1 cellular context compared by ENCODE assay signal in the genomic region with DNA sequence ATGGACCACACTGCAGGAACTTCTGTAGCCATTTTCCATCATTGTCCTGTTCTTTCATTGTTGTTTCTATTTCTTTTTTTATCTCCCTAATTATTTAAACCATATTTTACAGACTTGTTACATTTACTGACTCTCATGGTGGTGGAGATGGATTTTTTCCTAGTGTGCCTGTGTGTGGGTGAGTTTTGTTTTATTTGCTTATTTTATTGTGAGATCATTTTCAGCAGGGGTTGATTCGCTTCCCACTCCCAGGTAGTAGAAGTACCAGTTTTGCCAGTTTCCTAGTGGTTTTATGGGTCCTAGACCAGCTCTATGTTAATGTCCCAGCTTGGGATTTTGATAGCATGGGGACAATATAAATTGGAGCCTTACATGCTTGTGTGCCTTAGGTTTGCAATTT.
TF ChIP-seq lines count a peak whose summit lies in the region.

No MANE protein-coding gene starts in this region.

TF ChIP-seq in HEK293, 187 proteins besides CTCF, POLR2A, EP300 and RAD21 (continued from another document):
- TF ChIP-seq ZNF776 (tag by site-specific recombination; IDR thresholded peaks at IDR 0.05; ENCODE audit: borderline replicate concordance), result no peak
- TF ChIP-seq, protein P1, sequence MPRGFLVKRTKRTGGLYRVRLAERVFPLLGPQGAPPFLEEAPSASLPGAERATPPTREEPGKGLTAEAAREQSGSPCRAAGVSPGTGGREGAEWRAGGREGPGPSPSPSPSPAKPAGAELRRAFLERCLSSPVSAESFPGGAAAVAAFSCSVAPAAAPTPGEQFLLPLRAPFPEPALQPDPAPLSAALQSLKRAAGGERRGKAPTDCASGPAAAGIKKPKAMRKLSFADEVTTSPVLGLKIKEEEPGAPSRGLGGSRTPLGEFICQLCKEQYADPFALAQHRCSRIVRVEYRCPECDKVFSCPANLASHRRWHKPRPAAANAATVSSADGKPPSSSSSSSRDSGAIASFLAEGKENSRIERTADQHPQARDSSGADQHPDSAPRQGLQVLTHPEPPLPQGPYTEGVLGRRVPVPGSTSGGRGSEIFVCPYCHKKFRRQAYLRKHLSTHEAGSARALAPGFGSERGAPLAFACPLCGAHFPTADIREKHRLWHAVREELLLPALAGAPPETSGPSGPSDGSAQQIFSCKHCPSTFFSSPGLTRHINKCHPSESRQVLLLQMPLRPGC (tag by site-specific recombination; IDR thresholded peaks at IDR 0.05), result no peak
- TF ChIP-seq ZNF639 (tag by site-specific recombination; IDR thresholded peaks at IDR 0.05), result peak; percentile 48; the same call in 1 of the 2 replicates
- peak; percentile 67 for TF ChIP-seq OSR2 (tag by site-specific recombination; IDR thresholded peaks at IDR 0.05)
- TF ChIP-seq ZNF580 (tag by site-specific recombination; IDR thresholded peaks at IDR 0.05), result peak; percentile 43; the same call in 1 of the 2 replicates
- peak; percentile 97 for TF ChIP-seq ZIC2 (tag by site-specific recombination; IDR thresholded peaks at IDR 0.05)
- TF ChIP-seq GLIS1 (tag by site-specific recombination; IDR thresholded peaks at IDR 0.05), result peak; percentile 98
- 0 out of 2 replicates have a peak, but pooled peaks have one; percentile 24 for TF ChIP-seq ZNF2 (tag by site-specific recombination; IDR thresholded peaks at IDR 0.05)
- no peak for TF ChIP-seq YY2 (tag by site-specific recombination; IDR thresholded peaks at IDR 0.05)
- no peak for TF ChIP-seq ZEB2 (tag by site-specific recombination; IDR thresholded peaks at IDR 0.05)
- TF ChIP-seq, protein P2, sequence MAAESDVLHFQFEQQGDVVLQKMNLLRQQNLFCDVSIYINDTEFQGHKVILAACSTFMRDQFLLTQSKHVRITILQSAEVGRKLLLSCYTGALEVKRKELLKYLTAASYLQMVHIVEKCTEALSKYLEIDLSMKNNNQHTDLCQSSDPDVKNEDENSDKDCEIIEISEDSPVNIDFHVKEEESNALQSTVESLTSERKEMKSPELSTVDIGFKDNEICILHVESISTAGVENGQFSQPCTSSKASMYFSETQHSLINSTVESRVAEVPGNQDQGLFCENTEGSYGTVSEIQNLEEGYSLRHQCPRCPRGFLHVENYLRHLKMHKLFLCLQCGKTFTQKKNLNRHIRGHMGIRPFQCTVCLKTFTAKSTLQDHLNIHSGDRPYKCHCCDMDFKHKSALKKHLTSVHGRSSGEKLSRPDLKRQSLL (tag by site-specific recombination; IDR thresholded peaks at IDR 0.05), result peak; percentile 81
